ENCODE assay signal across 16 cellular contexts in genomic region chr11:20030472-20030871, GRCh38.
"Had no signal": no experiment of that assay in that cellular context is flagged by ENCODE, and none has a peak within 500 bp of the region (broad histone marks: within the 10 kb centered on the region; RNA-seq: fewer than 3 reads in every experiment).

No MANE protein-coding gene starts in this region.

- H3K27ac Mint-ChIP-seq: activated B cell treated with CpG ODN at 0.5 μM for 24 hours; activated CD4-positive, alpha-beta T cell treated with anti-CD3 and anti-CD28 coated beads, Interleukin-2, amount 10 ng/mL, durations not matched to agents 7 days and 5 days; activated naive CD4-positive, alpha-beta T cell treated with anti-CD3 and anti-CD28 coated beads, Interleukin-2, amount 50 U/mL, for 72 hours; memory B cell; stimulated activated naive CD8-positive, alpha-beta T cell treated with anti-CD3 and anti-CD28 coated beads, Interleukin-15, Interleukin-2, amounts not matched to agents 100 ng/mL and 50 ng/mL, for 24 hours; T-helper 1 cell treated with Interleukin-12 subunit alpha and Interleukin-12 subunit beta and Interleukin-4 antibody, amounts not matched to agents 30 μg/mL and 1 μg/mL, for 36 hours had no signal

- H3K27me3 ChIP-seq: left lung had no signal

- ATAC-seq: activated naive CD4-positive, alpha-beta T cell treated with anti-CD3 and anti-CD28 coated beads, Interleukin-2, amount 50 U/mL, for 72 hours had no signal

- H3K36me3 Mint-ChIP-seq: activated naive CD4-positive, alpha-beta T cell treated with anti-CD3 and anti-CD28 coated beads, Interleukin-2, amount 50 U/mL, for 72 hours; brain; memory B cell had no signal

- H3K9me3 Mint-ChIP-seq: activated B cell treated with CpG ODN at 0.5 μM for 24 hours; activated CD4-positive, alpha-beta T cell treated with anti-CD3 and anti-CD28 coated beads, Interleukin-2, amount 10 ng/mL, durations not matched to agents 7 days and 5 days; activated naive CD4-positive, alpha-beta T cell treated with anti-CD3 and anti-CD28 coated beads, Interleukin-2, amount 50 U/mL, for 72 hours; brain; memory B cell; nephron progenitor cell; stimulated activated naive CD8-positive, alpha-beta T cell treated with anti-CD3 and anti-CD28 coated beads, Interleukin-15, Interleukin-2, amounts not matched to agents 100 ng/mL and 50 ng/mL, for 24 hours; T-helper 1 cell treated with Interleukin-12 subunit alpha and Interleukin-12 subunit beta and Interleukin-4 antibody, amounts not matched to agents 30 μg/mL and 1 μg/mL, for 36 hours had no signal

- H3K4me1 ChIP-seq: left lung had no signal

- H3K36me3 ChIP-seq: left lung had no signal

- DNase-seq: activated B cell treated with CpG ODN at 0.5 μM for 24 hours; activated CD4-positive, alpha-beta T cell treated with anti-CD3 and anti-CD28 coated beads, Interleukin-2, amount 10 ng/mL, durations not matched to agents 7 days and 5 days; activated effector memory CD4-positive, alpha-beta T cell treated with anti-CD3 and anti-CD28 coated beads, Interleukin-2, amount 50 U/mL, for 16 hours; amniotic stem cell; cerebellar nuclear complex; dermis blood vessel endothelial cell; glutamatergic neuron; left lung; nephron progenitor cell; stimulated activated CD4-positive, alpha-beta T cell treated with anti-CD3 and anti-CD28 coated beads, Interleukin-15, amount 100 ng/mL, for 24 hours; stimulated activated CD4-positive, alpha-beta T cell treated with anti-CD3 and anti-CD28 coated beads, Interleukin-4, amount 100 ng/mL, for 24 hours had no signal

- H3K4me3 ChIP-seq: left lung had no signal

- H3K27ac ChIP-seq: left lung had no signal

- H3K4me3 Mint-ChIP-seq: activated B cell treated with CpG ODN at 0.5 μM for 24 hours; activated CD4-positive, alpha-beta T cell treated with anti-CD3 and anti-CD28 coated beads, Interleukin-2, amount 10 ng/mL, durations not matched to agents 7 days and 5 days; brain; memory B cell; stimulated activated naive CD8-positive, alpha-beta T cell treated with anti-CD3 and anti-CD28 coated beads, Interleukin-15, Interleukin-2, amounts not matched to agents 100 ng/mL and 50 ng/mL, for 24 hours; T-helper 1 cell treated with Interleukin-12 subunit alpha and Interleukin-12 subunit beta and Interleukin-4 antibody, amounts not matched to agents 30 μg/mL and 1 μg/mL, for 36 hours had no signal

- H3K4me1 Mint-ChIP-seq: activated B cell treated with CpG ODN at 0.5 μM for 24 hours; activated CD4-positive, alpha-beta T cell treated with anti-CD3 and anti-CD28 coated beads, Interleukin-2, amount 10 ng/mL, durations not matched to agents 7 days and 5 days had no signal

- H3K9me3 ChIP-seq: left lung had no signal
